Comparison of ENCODE assay signal across 8 cellular contexts in the genomic region with DNA sequence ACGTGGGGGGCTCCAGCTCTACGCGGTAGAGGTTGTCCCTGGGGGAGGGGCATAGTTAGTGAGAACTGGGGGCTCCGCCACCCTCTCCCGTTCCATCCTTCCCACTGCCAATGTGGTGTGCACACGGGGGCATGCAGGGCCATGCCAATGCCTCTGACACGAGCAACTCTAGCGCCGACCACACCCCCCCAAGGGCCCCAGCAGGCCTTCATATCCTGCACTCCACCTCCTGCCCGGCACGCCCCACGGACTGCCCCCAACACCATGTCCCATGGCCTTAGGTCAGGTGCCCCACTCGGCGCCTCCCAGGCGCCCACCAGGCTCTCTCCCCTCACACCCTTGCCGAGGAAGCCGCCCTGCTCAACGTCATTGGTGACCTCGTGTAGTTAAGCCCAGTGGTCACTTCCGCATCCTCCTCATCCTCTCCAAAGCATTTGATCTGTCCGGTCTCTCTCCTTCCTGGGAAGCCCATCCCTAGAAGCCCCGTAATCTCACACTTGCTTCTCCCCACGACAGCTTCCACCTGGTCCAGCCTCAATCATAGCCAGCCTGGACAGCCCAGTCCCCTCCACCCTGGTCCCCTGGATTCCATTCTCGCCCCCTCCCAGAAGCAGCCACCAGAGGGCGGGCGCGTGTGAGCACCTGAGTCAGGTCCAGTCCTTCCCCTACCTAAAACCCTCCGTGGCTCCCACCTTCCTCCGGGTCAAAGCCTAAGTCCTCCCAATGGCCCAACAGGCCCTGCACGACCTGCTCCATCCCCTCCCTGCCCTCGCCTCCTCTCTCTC. TPM values are rescaled to one million over a fixed set of nuclear protein-coding genes. Genes with fewer than 3 reads are reported as not detected.
DNase-seq lines count a peak whose midpoint lies in the region; ATAC-seq and TF ChIP-seq lines count a peak whose summit lies in the region.

No MANE protein-coding gene starts in this region.

- intact Hi-C loops in cardiac septum (cut with DNase I): loop anchor here (5.0 kb wide), 1 partner anchor 80 kb away; a partner anchor contains a TSS
- intact Hi-C loops in Panc1 (cut with micrococcal nuclease; ENCODE audit: unreplicated experiment): no loop called here

- H3K9ac ChIP-seq in endodermal cell (ENCODE audit: extremely low read depth, low read length, poor library complexity, severe bottlenecking) (no peak overlapping the region), subcutaneous abdominal adipose tissue (ENCODE audit: low read length in 5 of 5) (peak overlapping the region in 1 of 5 donors; percentile 64)

- no TSS peak for BruUV-seq in Panc1 (replicated peaks; lab: Mats Ljungman, UMichigan)

- TF ChIP-seq CTCF in cardiac muscle cell (IDR thresholded peaks at IDR 0.05; ENCODE audit: low read depth, low read length) (peak; percentile 16), Panc1 (IDR thresholded peaks at IDR 0.05) (no peak), endodermal cell (conservative IDR thresholded peaks at IDR 0.05) (peak; percentile 65)

- H3K27ac ChIP-seq in cardiac muscle cell (no peak overlapping the region), Panc1 (ENCODE audit: low read length) (no peak overlapping the region), endodermal cell (ENCODE audit: low read depth, low read length) (no peak overlapping the region), subcutaneous abdominal adipose tissue (ENCODE audit: low read depth, low read length) (peak overlapping the region; percentile 54)

- H3K4me1 ChIP-seq in cardiac muscle cell (ENCODE audit: low read depth): no peaks in the 10 kb centered on the region
- H3K4me1 ChIP-seq in Panc1 (ENCODE audit: control insufficient read depth, insufficient read depth, low read length): no peaks in the 10 kb centered on the region; the same call in 1 of the 2 replicates
- H3K4me1 ChIP-seq in endodermal cell (ENCODE audit: control insufficient read depth, insufficient read depth, low read length): no peaks in the 10 kb centered on the region
- H3K4me1 ChIP-seq in subcutaneous abdominal adipose tissue (ENCODE audit: control insufficient read depth in 5 of 5, insufficient read depth in 5 of 5, low read length in 5 of 5): peaks cover 0 to 27% (median 6%) of the 10 kb centered on the region in 5 donors

- H3K27ac Mint-ChIP-seq in endodermal cell: no peak overlapping the region

- H3K9me3 ChIP-seq in cardiac muscle cell (ENCODE audit: low read depth): no peaks in the 10 kb centered on the region
- H3K9me3 ChIP-seq in Panc1 (ENCODE audit: control insufficient read depth, insufficient read depth, low read depth, low read length): no peaks in the 10 kb centered on the region
- H3K9me3 ChIP-seq in endodermal cell (ENCODE audit: control insufficient read depth, low read length): no peaks in the 10 kb centered on the region
- no peaks in the 10 kb centered on the region for H3K9me3 ChIP-seq in subcutaneous abdominal adipose tissue (ENCODE audit: control insufficient read depth in 5 of 5, low read length in 5 of 5)

- no peak overlapping the region for H3K4me3 Mint-ChIP-seq in endodermal cell

- POLR2A ChIA-PET in Panc1 (lab: Charles Lee): no interaction called here

- CTCF ChIA-PET in Panc1 (lab: Charles Lee): interaction anchor here (1.0 kb wide), 1 partner anchor 14 kb away, joined by 3 read pairs; no protein-coding TSS in a partner anchor

- ATAC-seq in Panc1: peak; percentile 58
- no peak for ATAC-seq in HG02678 (IDR thresholded peaks at IDR 0.05; ENCODE audit: unreplicated experiment)
- ATAC-seq in GM18520 (IDR thresholded peaks at IDR 0.05; ENCODE audit: unreplicated experiment): no peak
- no peak for ATAC-seq in HG03460 (IDR thresholded peaks at IDR 0.05; ENCODE audit: unreplicated experiment)

- DNase-seq in cardiac muscle cell (ENCODE audit: low read depth in 1 of 2, low spot score in 1 of 2) (no peak), cardiac septum (ENCODE audit: low spot score) (no peak), Panc1 (ENCODE audit: low read depth, low spot score) (no peak), endodermal cell (peak; percentile 84)

- H3K27me3 ChIP-seq in cardiac muscle cell (no peaks in the 10 kb centered on the region), Panc1 (ENCODE audit: control insufficient read depth, insufficient read depth, low read length) (no peaks in the 10 kb centered on the region), endodermal cell (ENCODE audit: control insufficient read depth, insufficient read depth, low read length, poor library complexity, severe bottlenecking) (no peaks in the 10 kb centered on the region), subcutaneous abdominal adipose tissue (ENCODE audit: control insufficient read depth in 5 of 5, insufficient read depth in 4 of 5, low read length in 5 of 5) (peaks cover 0 to 3% (median 0%) of the 10 kb centered on the region in 5 donors)

- peaks cover 32% of the 10 kb centered on the region for H3K36me3 Mint-ChIP-seq in endodermal cell (ENCODE audit: low read depth)

- H3K36me3 ChIP-seq in cardiac muscle cell (peaks cover 28% of the 10 kb centered on the region), Panc1 (ENCODE audit: control insufficient read depth, insufficient read depth, low read length) (no peaks in the 10 kb centered on the region), endodermal cell (ENCODE audit: control insufficient read depth, insufficient read depth, low read length) (peaks cover 5% of the 10 kb centered on the region), subcutaneous abdominal adipose tissue (ENCODE audit: control insufficient read depth in 5 of 5, insufficient read depth in 5 of 5, low read length in 5 of 5) (peaks cover 0 to 38% (median 29%) of the 10 kb centered on the region in 5 donors)

- no peaks in the 10 kb centered on the region for H3K4me1 Mint-ChIP-seq in endodermal cell

- no peak overlapping the region for H3K4me3 ChIP-seq in cardiac muscle cell
- no peak overlapping the region for H3K4me3 ChIP-seq in Panc1 (ENCODE audit: low read depth in 2 of 2, low read length in 2 of 2)
- H3K4me3 ChIP-seq in endodermal cell (ENCODE audit: low read length): no peak overlapping the region
- peak overlapping the region in 3 of 5 donors; percentile 57 to 81 (median 79) for H3K4me3 ChIP-seq in subcutaneous abdominal adipose tissue (ENCODE audit: low read depth in 1 of 5, low read length in 5 of 5)

- in situ Hi-C loops in Panc1 (cut with HindIII; ENCODE audit: low pct_unique_long_range_greater_than_20kb, low sequenced_read_pairs): no loop called here

- peaks cover 2% of the 10 kb centered on the region for H3K27me3 Mint-ChIP-seq in endodermal cell (ENCODE audit: insufficient read depth)

- H3K9me3 Mint-ChIP-seq in endodermal cell: no peaks in the 10 kb centered on the region

- WGBS in endodermal cell (ENCODE audit: insufficient coverage in 1 of 2, insufficient read length in 1 of 2), 2 experiments: 90 to 91% methylated on average over 10 to 31 of the region's 31 CpGs

RNA-seq across cellular contexts. Expression of a gene that starts 2.1 kb away (rescaled TPM):
- total RNA-seq in cardiac muscle cell (74.8 and 130 TPM in 2 replicates), cardiac septum (7.2 TPM), Panc1 (2021; ENCODE audit: unreplicated experiment) (5.7 TPM), endodermal cell (10 to 100 TPM; 28.9 to 67.8 TPM)
- 10.5 and 23.0 TPM in 2 replicates for polyA plus RNA-seq in cardiac muscle cell
- 9.5 TPM for polyA plus RNA-seq in Panc1 (2012; ENCODE audit: insufficient read length)
- 26.9 TPM for polyA plus RNA-seq in endodermal cell (2013, experiment 1 of 2)
- 24.3 TPM for polyA plus RNA-seq in endodermal cell (2013, experiment 2 of 2)

RNA-seq across cellular contexts. Expression of a gene that starts 17.5 kb away (rescaled TPM):
- total RNA-seq in cardiac muscle cell (0.49 and 0.66 TPM in 2 replicates), cardiac septum (0.43 TPM), Panc1 (2021; ENCODE audit: unreplicated experiment) (0.08 TPM), endodermal cell (1 to 10 TPM in 1 of 2 donors, under 1 TPM in 1; 0.86 to 1.4 TPM)
- polyA plus RNA-seq in cardiac muscle cell: 0.54 and 0.68 TPM in 2 replicates
- 0.11 TPM for polyA plus RNA-seq in Panc1 (2012; ENCODE audit: insufficient read length)
- polyA plus RNA-seq in endodermal cell (2013, experiment 1 of 2): 0.21 TPM
- 0.75 TPM for polyA plus RNA-seq in endodermal cell (2013, experiment 2 of 2)

RNA-seq across cellular contexts. Expression of a gene that starts 22.4 kb away (rescaled TPM):
- total RNA-seq in cardiac muscle cell: 4.5 and 10.1 TPM in 2 replicates
- polyA plus RNA-seq in cardiac muscle cell: 8.7 and 10.8 TPM in 2 replicates
- total RNA-seq in cardiac septum: 25.1 TPM
- 0.64 TPM for total RNA-seq in Panc1 (2021; ENCODE audit: unreplicated experiment)
- 0.84 TPM for polyA plus RNA-seq in Panc1 (2012; ENCODE audit: insufficient read length)
- 1 to 10 TPM; 3.7 to 3.9 TPM for total RNA-seq in endodermal cell
- 2.4 TPM for polyA plus RNA-seq in endodermal cell (2013, experiment 1 of 2)
- 2.2 TPM for polyA plus RNA-seq in endodermal cell (2013, experiment 2 of 2)

RNA-seq across cellular contexts. Expression of a gene that starts 39.1 kb away (rescaled TPM):
- total RNA-seq in cardiac muscle cell: 0.07 and 0.42 TPM in 2 replicates
- polyA plus RNA-seq in cardiac muscle cell: 0.54 and 0.81 TPM in 2 replicates
- total RNA-seq in cardiac septum: 89.8 TPM
- 10.2 TPM for total RNA-seq in Panc1 (2021; ENCODE audit: unreplicated experiment)
- 19.9 TPM for polyA plus RNA-seq in Panc1 (2012; ENCODE audit: insufficient read length)
- total RNA-seq in endodermal cell: under 1 TPM; 0.33 to 0.66 TPM
- polyA plus RNA-seq in endodermal cell (2013, experiment 1 of 2): 0.18 TPM
- polyA plus RNA-seq in endodermal cell (2013, experiment 2 of 2): 0.12 TPM

Comparison
In these comparisons a context has a peak if more than half of its experiments do, and no peak if none do; other contexts are left out.
1. H3K4me3 ChIP-seq: peak in subcutaneous abdominal adipose tissue (3 of 5); none in cardiac muscle cell (single experiment), Panc1 (0 of 2) and endodermal cell (single experiment).